Comparison of ENCODE assay signal across 37 cellular contexts in genomic region chr17:72747416-72747815, GRCh38.
"Had no signal": no experiment of that assay in that cellular context is flagged by ENCODE, and none has a peak within 500 bp of the region (broad histone marks: within the 10 kb centered on the region; RNA-seq: fewer than 3 reads in every experiment).

No MANE protein-coding gene starts in this region.

- H3K27me3 ChIP-seq: adrenal gland, body of pancreas, breast epithelium had no signal

- ATAC-seq: activated naive CD4-positive, alpha-beta T cell treated with anti-CD3 and anti-CD28 coated beads, Interleukin-2, amount 50 U/mL, for 72 hours; activated T-cell treated with anti-CD3 and anti-CD28 coated beads, Interleukin-2, amount 50 U/mL, for 4 hours; body of pancreas had no signal

- H3K4me1 ChIP-seq: adrenal gland, breast epithelium had no signal

- FAIRE-seq: astrocyte, RCC 7860 had no signal

- H3K36me3 ChIP-seq: adrenal gland, breast epithelium had no signal

- H3K27ac Mint-ChIP-seq: activated B cell treated with CpG ODN at 0.5 μM for 24 hours; activated CD4-positive, alpha-beta memory T cell treated with anti-CD3 and anti-CD28 coated beads for 36 hours; activated naive CD4-positive, alpha-beta T cell treated with anti-CD3 and anti-CD28 coated beads for 36 hours; activated naive CD4-positive, alpha-beta T cell treated with anti-CD3 and anti-CD28 coated beads, Interleukin-2, amount 50 U/mL, for 72 hours; activated T-helper 1 cell treated with anti-CD3 and anti-CD28 coated beads, Interleukin-12 subunit alpha, Interleukin-12 subunit beta, Interleukin-2, Interleukin-4 antibody, amounts not matched to agents 30 ng/mL and 10 ng/mL and 1 ng/mL, durations not matched to agents 14 hours and 24 hours and 36 hours had no signal

- H3K9ac ChIP-seq: KMS-11 had no signal

- H3K4me2 ChIP-seq: KMS-11 had no signal

- DNase-seq: activated B cell treated with CpG ODN at 0.5 μM for 24 hours; activated CD4-positive, alpha-beta memory T cell treated with anti-CD3 and anti-CD28 coated beads for 36 hours; activated CD4-positive, alpha-beta T cell treated with anti-CD3 and anti-CD28 coated beads for 4 hours; activated CD4-positive, alpha-beta T cell treated with anti-CD3 and anti-CD28 coated beads, Interleukin-2, amount 50 U/mL, for 1 hour; activated CD4-positive, CD25-positive, alpha-beta regulatory T cell treated with anti-CD3 and anti-CD28 coated beads, Interleukin-2, amount 50 U/mL, for 72 hours; activated CD8-positive, alpha-beta memory T cell treated with anti-CD3 and anti-CD28 coated beads, Interleukin-2, amount 50 U/mL, for 4 hours; activated gamma-delta T cell treated with Interleukin-2 at 50 U/mL for 16 hours; activated naive CD4-positive, alpha-beta T cell treated with anti-CD3 and anti-CD28 coated beads for 36 hours; activated T-cell treated with anti-CD3 and anti-CD28 coated beads for 4 hours; activated T-cell treated with anti-CD3 and anti-CD28 coated beads, Interleukin-2, amount 50 U/mL, for 4 hours; adrenal gland; body of pancreas; caudate nucleus; cerebellar nuclear complex; MM.1S; MV-4-11; NCI-H1092 treated with DMSO at 0.1 percent for 48 hours; NCI-H1417; NCI-H146; NCI-H187; NCI-H2081; NCI-H510A; NCI-H526; NCI-H774; Right ventricle myocardium superior; SW 1271; T-helper 1 cell; T-helper 2 cell; T-helper 9 cell had no signal

- H3K9me3 ChIP-seq: adrenal gland, body of pancreas, breast epithelium had no signal

- H3K9me3 Mint-ChIP-seq: activated B cell treated with CpG ODN at 0.5 μM for 24 hours; activated CD4-positive, alpha-beta memory T cell treated with anti-CD3 and anti-CD28 coated beads for 36 hours; activated naive CD4-positive, alpha-beta T cell treated with anti-CD3 and anti-CD28 coated beads for 36 hours; activated naive CD4-positive, alpha-beta T cell treated with anti-CD3 and anti-CD28 coated beads, Interleukin-2, amount 50 U/mL, for 72 hours; activated T-cell treated with anti-CD3 and anti-CD28 coated beads, Interleukin-2, amount 50 U/mL, for 4 hours; activated T-helper 1 cell treated with anti-CD3 and anti-CD28 coated beads, Interleukin-12 subunit alpha, Interleukin-12 subunit beta, Interleukin-2, Interleukin-4 antibody, amounts not matched to agents 30 ng/mL and 10 ng/mL and 1 ng/mL, durations not matched to agents 14 hours and 24 hours and 36 hours had no signal

- H3K36me3 Mint-ChIP-seq: activated CD4-positive, alpha-beta memory T cell treated with anti-CD3 and anti-CD28 coated beads for 36 hours; activated naive CD4-positive, alpha-beta T cell treated with anti-CD3 and anti-CD28 coated beads, Interleukin-2, amount 50 U/mL, for 72 hours had no signal

- H3K27ac ChIP-seq: adrenal gland, body of pancreas, breast epithelium, KMS-11, RWPE1, VCaP had no signal

- H3K4me3 ChIP-seq: adrenal gland, body of pancreas, breast epithelium had no signal

- H3K4me3 Mint-ChIP-seq: activated B cell treated with CpG ODN at 0.5 μM for 24 hours; activated CD4-positive, alpha-beta memory T cell treated with anti-CD3 and anti-CD28 coated beads for 36 hours; activated naive CD4-positive, alpha-beta T cell treated with anti-CD3 and anti-CD28 coated beads for 36 hours; activated T-cell treated with anti-CD3 and anti-CD28 coated beads, Interleukin-2, amount 50 U/mL, for 4 hours; activated T-helper 1 cell treated with anti-CD3 and anti-CD28 coated beads, Interleukin-12 subunit alpha, Interleukin-12 subunit beta, Interleukin-2, Interleukin-4 antibody, amounts not matched to agents 30 ng/mL and 10 ng/mL and 1 ng/mL, durations not matched to agents 14 hours and 24 hours and 36 hours had no signal

- H3K4me1 Mint-ChIP-seq: activated B cell treated with CpG ODN at 0.5 μM for 24 hours had no signal

- H3K27me3 Mint-ChIP-seq: activated B cell treated with CpG ODN at 0.5 μM for 24 hours; activated CD4-positive, alpha-beta memory T cell treated with anti-CD3 and anti-CD28 coated beads for 36 hours had no signal
